In the genomic region with DNA sequence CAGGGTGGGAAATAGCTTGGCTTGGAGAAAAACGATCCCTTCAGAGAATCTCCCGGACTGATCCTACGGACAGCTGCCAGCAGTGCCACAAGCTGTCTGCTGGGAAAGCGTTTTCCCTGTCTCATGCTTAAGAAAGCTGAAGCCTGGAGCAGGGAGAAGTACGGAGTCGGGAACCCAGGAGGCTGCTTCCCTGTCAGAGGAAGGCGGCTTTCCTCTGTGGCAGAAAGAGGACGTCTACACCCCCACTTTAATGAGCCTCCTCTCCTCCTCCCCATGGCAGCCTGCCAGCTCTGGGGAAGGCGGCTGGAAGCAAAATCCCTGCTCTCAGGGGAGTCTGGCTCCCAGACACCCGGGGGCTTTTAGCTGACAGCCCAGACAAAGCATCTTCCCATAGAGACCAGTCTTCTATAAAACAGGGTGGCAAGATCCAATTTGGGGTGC, we compare ENCODE assay signal across 9 cellular contexts. TPM values are rescaled to one million over a fixed set of nuclear protein-coding genes. Genes with fewer than 3 reads are reported as not detected.
DNase-seq lines count a peak whose midpoint lies in the region; ATAC-seq and TF ChIP-seq lines count a peak whose summit lies in the region.
"Had no signal": no experiment of that assay in that cellular context is flagged by ENCODE, and none has a peak within 500 bp of the region (broad histone marks: within the 10 kb centered on the region; RNA-seq: fewer than 3 reads in every experiment).

No MANE protein-coding gene starts in this region.

- no peak overlapping the region for H2AFZ ChIP-seq in fibroblast of lung (ENCODE audit: low read length)

- H3K4me1 Mint-ChIP-seq in activated CD4-positive, alpha-beta T cell treated with anti-CD3 and anti-CD28 coated beads, Interleukin-2, amount 10 ng/mL, durations not matched to agents 7 days and 5 days, result peaks cover 94% of the 10 kb centered on the region

- no peak overlapping the region for H3K4me2 ChIP-seq in fibroblast of lung (ENCODE audit: extremely low read depth, insufficient read depth, low read length)

- H3K4me1 ChIP-seq in fibroblast of lung (ENCODE audit: control insufficient read depth, extremely low read depth, insufficient read depth, low read length), result no peaks in the 10 kb centered on the region
- peaks cover 64 to 100% (median 95%) of the 10 kb centered on the region in 6 donors for H3K4me1 ChIP-seq in spleen
- peaks cover 55% of the 10 kb centered on the region for H3K4me1 ChIP-seq in suprapubic skin
- peaks cover 12% of the 10 kb centered on the region for H3K4me1 ChIP-seq in foreskin keratinocyte

- TF ChIP-seq POLR2A in spleen (IDR thresholded peaks at IDR 0.05) (no peak), suprapubic skin (IDR thresholded peaks at IDR 0.05) (no peak)

- no peak for TF ChIP-seq CTCF in fibroblast of lung (conservative IDR thresholded peaks at IDR 0.05 in 1 of 2, IDR thresholded peaks at IDR 0.05 in 1 of 2; ENCODE audit: low read depth in 1 of 2, low read length in 2 of 2)
- no peak for TF ChIP-seq CTCF in spleen (IDR thresholded peaks at IDR 0.05 in 8 of 11, conservative IDR thresholded peaks at IDR 0.05 in 3 of 11)
- TF ChIP-seq CTCF in suprapubic skin (IDR thresholded peaks at IDR 0.05), result no peak
- no peak for TF ChIP-seq CTCF in foreskin keratinocyte (conservative IDR thresholded peaks at IDR 0.05)

- no peaks in the 10 kb centered on the region for H3K9me3 Mint-ChIP-seq in activated CD4-positive, alpha-beta T cell treated with anti-CD3 and anti-CD28 coated beads, Interleukin-2, amount 10 ng/mL, durations not matched to agents 7 days and 5 days

- H3K27ac Mint-ChIP-seq in activated CD4-positive, alpha-beta T cell treated with anti-CD3 and anti-CD28 coated beads, Interleukin-2, amount 10 ng/mL, durations not matched to agents 7 days and 5 days, result peak overlapping the region; percentile 99

- 27 to 57% (median 40%) methylated on average over 5 to 10 of the region's 10 CpGs for WGBS in spleen, 5 donors
- 16% methylated on average over 9 of the region's 10 CpGs for WGBS in suprapubic skin

- peaks cover 37% of the 10 kb centered on the region for H3K36me3 Mint-ChIP-seq in activated CD4-positive, alpha-beta T cell treated with anti-CD3 and anti-CD28 coated beads, Interleukin-2, amount 10 ng/mL, durations not matched to agents 7 days and 5 days (ENCODE audit: low read depth)

- H3K9ac ChIP-seq in fibroblast of lung (ENCODE audit: insufficient read depth, low read length), result no peak overlapping the region

- POLR2A ChIA-PET in activated CD4-positive, alpha-beta T cell treated with anti-CD3 and anti-CD28 coated beads, Interleukin-2, amount 10 ng/mL, durations not matched to agents 7 days and 5 days (lab: Charles Lee), result no interaction called here

- DNase-seq in activated CD4-positive, alpha-beta T cell treated with anti-CD3 and anti-CD28 coated beads, Interleukin-2, amount 10 ng/mL, durations not matched to agents 7 days and 5 days, result no peak
- DNase-seq in activated CD4-positive, alpha-beta T cell treated with anti-CD3 and anti-CD28 coated beads for 4 hours, result no peak
- DNase-seq in NCI-H82 treated with DMSO at 0.1 percent for 48 hours (lab: John Stamatoyannopoulos, UW; ENCODE audit: unreplicated experiment) (peak; percentile 80), fibroblast of lung (ENCODE audit: low read depth in 2 of 2) (peak; percentile 14 to 39), spleen (peak; percentile 74), suprapubic skin (ENCODE audit: low spot score in 2 of 2) (no peak), foreskin keratinocyte (no peak)

- H3K36me3 ChIP-seq in fibroblast of lung (ENCODE audit: control insufficient read depth, insufficient read depth, low read length), result no peaks in the 10 kb centered on the region
- peaks cover 0 to 12% (median 0%) of the 10 kb centered on the region in 6 donors for H3K36me3 ChIP-seq in spleen
- no peaks in the 10 kb centered on the region for H3K36me3 ChIP-seq in suprapubic skin

- no peak for TF ChIP-seq EP300 in suprapubic skin (IDR thresholded peaks at IDR 0.05)

- no peaks in the 10 kb centered on the region for H3K9me3 ChIP-seq in fibroblast of lung (ENCODE audit: control insufficient read depth, insufficient read depth, low read depth, low read length)
- H3K9me3 ChIP-seq in spleen, result no peaks in the 10 kb centered on the region
- H3K9me3 ChIP-seq in suprapubic skin, result no peaks in the 10 kb centered on the region

- ATAC-seq in HG03175 (IDR thresholded peaks at IDR 0.05; ENCODE audit: unreplicated experiment), result no peak
- no peak for ATAC-seq in foreskin keratinocyte

- H4K20me1 ChIP-seq in fibroblast of lung (ENCODE audit: control insufficient read depth, extremely low read depth, insufficient read depth, low read length), result no peaks in the 10 kb centered on the region

- no peaks in the 10 kb centered on the region for H3K79me2 ChIP-seq in fibroblast of lung (ENCODE audit: control insufficient read depth, insufficient read depth, low read length)

- intact Hi-C loops in spleen (cut with DNase I; ENCODE audit: low total_unique reads), result no loop called here

- CTCF ChIA-PET in activated CD4-positive, alpha-beta T cell treated with anti-CD3 and anti-CD28 coated beads, Interleukin-2, amount 10 ng/mL, durations not matched to agents 7 days and 5 days (lab: Charles Lee), result interaction anchor here (1.0 to 13.3 kb wide), 9 partner anchors 9 to 101 kb away, joined by 3 to 152 read pairs (median 5); partner anchors contain the start of gene KIF21B

- H3K4me3 Mint-ChIP-seq in activated CD4-positive, alpha-beta T cell treated with anti-CD3 and anti-CD28 coated beads, Interleukin-2, amount 10 ng/mL, durations not matched to agents 7 days and 5 days, result peak overlapping the region; percentile 42

- no peak overlapping the region for H3K27ac ChIP-seq in fibroblast of lung (ENCODE audit: insufficient read depth, low read length)
- peak overlapping the region in 6 of 8 donors; percentile 9 to 96 (median 80) for H3K27ac ChIP-seq in spleen
- no peak overlapping the region for H3K27ac ChIP-seq in suprapubic skin
- H3K27ac ChIP-seq in foreskin keratinocyte, result no peak overlapping the region
- H3K27ac ChIP-seq: coronary artery had no signal

- H3K27me3 Mint-ChIP-seq in activated CD4-positive, alpha-beta T cell treated with anti-CD3 and anti-CD28 coated beads, Interleukin-2, amount 10 ng/mL, durations not matched to agents 7 days and 5 days, result no peaks in the 10 kb centered on the region

- H3K27me3 ChIP-seq in fibroblast of lung (ENCODE audit: control insufficient read depth, insufficient read depth, low read length), result peaks cover 26% of the 10 kb centered on the region
- H3K27me3 ChIP-seq in spleen (replicated peaks in 1 of 7), result no peaks in the 10 kb centered on the region
- H3K27me3 ChIP-seq in suprapubic skin, result peaks cover 4% of the 10 kb centered on the region
- H3K27me3 ChIP-seq in foreskin keratinocyte, result peaks cover 43% of the 10 kb centered on the region

- H3K4me3 ChIP-seq in fibroblast of lung (replicated peaks in 1 of 4; ENCODE audit: control extremely low read depth in 1 of 4, insufficient read depth in 1 of 4, low read depth in 3 of 4, low read length in 4 of 4) (no peak overlapping the region), spleen (peak overlapping the region in 1 of 8 donors; percentile 6), suprapubic skin (no peak overlapping the region)
- H3K4me3 ChIP-seq: coronary artery had no signal

RNA-seq across cellular contexts. Expression of gene KIF21B, which starts 7.3 kb away (rescaled TPM):
- total RNA-seq in activated CD4-positive, alpha-beta T cell treated with anti-CD3 and anti-CD28 coated beads, Interleukin-2, amount 10 ng/mL, durations not matched to agents 7 days and 5 days, result 100 to 1,000 TPM; 104 to 107 TPM
- total RNA-seq in fibroblast of lung, result under 0.01 and 0.26 TPM in 2 replicates
- 0.03 and 0.08 TPM in 2 replicates for polyA plus RNA-seq in fibroblast of lung
- polyA plus RNA-seq in fibroblast of lung (2012), result 0.03 and 0.05 TPM in 2 replicates
- 0.08 and 0.11 TPM in 2 replicates for polyA minus RNA-seq in fibroblast of lung (ENCODE audit: low replicate concordance)
- total RNA-seq in spleen, result 10 to 100 TPM; 27.1 to 49.0 (median 30.0) TPM
- 1 to 10 TPM; 3.0 to 9.3 (median 4.5) TPM for polyA plus RNA-seq in spleen
- 1 to 10 TPM in 3 of 4 donors, under 1 TPM in 1; 0.65 to 2.3 (median 1.1) TPM for total RNA-seq in suprapubic skin
- 0.63 and 1.1 TPM in 2 replicates for total RNA-seq in foreskin keratinocyte
- polyA plus RNA-seq in foreskin keratinocyte, result 0.14 and 0.28 TPM in 2 replicates

Comparison
In these comparisons a context has a peak if more than half of its experiments do, and no peak if none do; other contexts are left out.
1. DNase-seq: peak in NCI-H82 treated with DMSO at 0.1 percent for 48 hours (single experiment), fibroblast of lung (2 of 2) and spleen (single experiment); none in activated CD4-positive, alpha-beta T cell treated with anti-CD3 and anti-CD28 coated beads, Interleukin-2, amount 10 ng/mL, durations not matched to agents 7 days and 5 days (single experiment), activated CD4-positive, alpha-beta T cell treated with anti-CD3 and anti-CD28 coated beads for 4 hours (0 of 2), suprapubic skin (0 of 2) and foreskin keratinocyte (0 of 2).
2. H3K27ac ChIP-seq: peak in spleen (6 of 8); none in fibroblast of lung (single experiment), suprapubic skin (single experiment) and foreskin keratinocyte (single experiment).
3. RNA of gene KIF21B, which starts 7.3 kb away (total RNA-seq): 104 to 107 TPM in activated CD4-positive, alpha-beta T cell treated with anti-CD3 and anti-CD28 coated beads, Interleukin-2, amount 10 ng/mL, durations not matched to agents 7 days and 5 days and 27.1 to 49.0 TPM in spleen; 0.65 to 2.3 TPM in suprapubic skin, 0.63 to 1.1 TPM in foreskin keratinocyte and under 0.01 to 0.26 TPM in fibroblast of lung; every median in the first group is over 4 times any median in the second.